In genomic region chr17:44066204-44066930, GRCh38 we compare ENCODE assay signal across 8 cellular contexts. TPM values are rescaled to one million over a fixed set of nuclear protein-coding genes. Genes with fewer than 3 reads are reported as not detected.
DNase-seq lines count a peak whose midpoint lies in the region; ATAC-seq and TF ChIP-seq lines count a peak whose summit lies in the region.

Gene LSM12 (minus strand): TSS chr17:44066671. CDS start chr17:44066587, 84 bp downstream.

- CTCF ChIA-PET in GM10248 (lab: Yijun Ruan, JAX): interaction anchor here (1.1 to 2.1 kb wide), 2 partner anchors 9 to 16 kb away, joined by 3 to 5 read pairs; no protein-coding TSS in a partner anchor

- H3K27me3 ChIP-seq in heart left ventricle (no peaks in the 10 kb centered on the region), tibial nerve (no peaks in the 10 kb centered on the region)

- TF ChIP-seq POLR2A in heart left ventricle (IDR thresholded peaks at IDR 0.05): peak in 1 of 2 donors; percentile 85
- TF ChIP-seq POLR2A in tibial nerve (IDR thresholded peaks at IDR 0.05): peak; percentile 65 to 66

- no peak for TF ChIP-seq CTCF in GM10248 (IDR thresholded peaks at IDR 0.05; ENCODE audit: control extremely low read depth, extremely low read depth, low read depth, missing control alignments)
- no peak for TF ChIP-seq CTCF in heart left ventricle (IDR thresholded peaks at IDR 0.05)
- TF ChIP-seq CTCF in tibial nerve (IDR thresholded peaks at IDR 0.05): peak in 1 of 5 experiments; percentile 14

- 0 to 1% (median 0%) methylated on average over 61 to 65 of the region's 65 CpGs for WGBS in adipose tissue, 3 donors
- 0 to 1% (median 0%) methylated on average over 46 to 65 of the region's 65 CpGs for WGBS in heart left ventricle, 4 donors
- WGBS in tibial nerve, 2 donors: 0 to 1% methylated on average over 53 to 64 of the region's 65 CpGs

- DNase-seq in GM10248 (ENCODE audit: extremely low spot score): peak; percentile 91
- DNase-seq in NCI-H1436 treated with DMSO at 0.1 percent for 48 hours (lab: John Stamatoyannopoulos, UW): peak; percentile 78
- peak; percentile 73 to 90 (median 83) for DNase-seq in T-helper 1 cell
- DNase-seq in heart left ventricle: peak; percentile 89 to 96 (median 92)
- peak; percentile 83 for DNase-seq in pons (ENCODE audit: low spot score)
- peak; percentile 65 to 76 for DNase-seq in tibial nerve (ENCODE audit: low spot score in 2 of 2)

- peak in 1 of 2 donors; percentile 59 for TF ChIP-seq EP300 in tibial nerve (IDR thresholded peaks at IDR 0.05)

- intact Hi-C loops in heart left ventricle (cut with DNase I): loop anchor here in 2 of 10 donors (1.0 to 10.0 kb wide), 2 partner anchors 57 to 118 kb away; partner anchors contain the start of genes HDAC5 (in 1 of the 2) and TMUB2 (in 1 of the 2)

- ATAC-seq in HG02763 (IDR thresholded peaks at IDR 0.05; ENCODE audit: unreplicated experiment): peak; percentile 64
- ATAC-seq in heart left ventricle: peak; percentile 45 to 89 (median 78)

- POLR2A ChIA-PET in GM10248 (lab: Yijun Ruan, JAX): no interaction called here

- H3K4me3 ChIP-seq in heart left ventricle (peak within 1 kb of the TSS; percentile 48 to 93 (median 76)), tibial nerve (peak within 1 kb of the TSS; percentile 54 to 98 (median 87))

- H3K9me3 ChIP-seq in heart left ventricle (no peaks in the 10 kb centered on the region), tibial nerve (no peaks in the 10 kb centered on the region)

- H3K27ac ChIP-seq in adipose tissue (ENCODE audit: low read depth, low read length): peak within 1 kb of the TSS; percentile 10
- H3K27ac ChIP-seq in heart left ventricle: peak within 1 kb of the TSS; percentile 86 to 98 (median 94)
- H3K27ac ChIP-seq in tibial nerve: peak within 1 kb of the TSS; percentile 89 to 96 (median 94)

- H3K4me1 ChIP-seq in heart left ventricle (peaks cover 0 to 57% (median 25%) of the 10 kb centered on the region in 12 donors), tibial nerve (peaks cover 0 to 50% (median 18%) of the 10 kb centered on the region in 4 donors)

- H3K36me3 ChIP-seq in heart left ventricle (peaks cover 0 to 31% (median 26%) of the 10 kb centered on the region in 9 donors), tibial nerve (peaks cover 0 to 27% (median 0%) of the 10 kb centered on the region in 3 donors)

RNA-seq across cellular contexts. Expression of gene LSM12, which starts in this region (rescaled TPM):
- 10 to 100 TPM; 13.7 to 30.6 (median 28.6) TPM for polyA plus RNA-seq in adipose tissue
- total RNA-seq in heart left ventricle: 10 to 100 TPM; 38.4 to 55.6 (median 44.1) TPM
- 10 to 100 TPM; 30.8 to 41.2 TPM for polyA plus RNA-seq in heart left ventricle
- 10 to 100 TPM; 18.2 to 37.2 (median 23.9) TPM for total RNA-seq in tibial nerve

Comparison
In these comparisons a context has a peak if more than half of its experiments do, and no peak if none do; other contexts are left out.
1. Peak in every context shown above with its lines: DNase-seq, ATAC-seq, H3K4me3 ChIP-seq and H3K27ac ChIP-seq.
2. H3K27ac ChIP-seq: peak in every context shown above with its lines; median percentile 94 in heart left ventricle; 94 in tibial nerve; 10 in adipose tissue.